Comparison of ENCODE assay signal across 9 cellular contexts in genomic region chr17:36114971-36115648, GRCh38. TPM values are rescaled to one million over a fixed set of nuclear protein-coding genes. Genes with fewer than 3 reads are reported as not detected.
"Had no signal": no experiment of that assay in that cellular context is flagged by ENCODE, and none has a peak within 500 bp of the region (broad histone marks: within the 10 kb centered on the region; RNA-seq: fewer than 3 reads in every experiment).

No MANE protein-coding gene starts in this region.

RNA-seq across cellular contexts. Expression of gene CCL4, which starts 11.5 kb away (rescaled TPM):
- total RNA-seq: body of pancreas, MCF 10A, NCI-H460 had no signal

RNA-seq across cellular contexts. Expression of gene CCL3, which starts 25.2 kb away (rescaled TPM):
- total RNA-seq: body of pancreas, MCF 10A, NCI-H460, Right ventricle myocardium inferior had no signal

RNA-seq across cellular contexts. Expression of gene CCL18, which starts 51.0 kb away (rescaled TPM):
- total RNA-seq: activated CD4-positive, alpha-beta memory T cell treated with anti-CD3 and anti-CD28 coated beads, Interleukin-2, amount 10 ng/mL, durations not matched to agents 7 days and 5 days; activated CD4-positive, alpha-beta T cell treated with anti-CD3 and anti-CD28 coated beads for 36 hours; activated naive CD4-positive, alpha-beta T cell treated with anti-CD3 and anti-CD28 coated beads for 36 hours; activated T-helper 17 cell treated with anti-CD3 and anti-CD28 coated beads, Interleukin-2, amount 50 U/mL, for 72 hours; body of pancreas; MCF 10A; NCI-H460; T-cell had no signal
